In the genomic region with DNA sequence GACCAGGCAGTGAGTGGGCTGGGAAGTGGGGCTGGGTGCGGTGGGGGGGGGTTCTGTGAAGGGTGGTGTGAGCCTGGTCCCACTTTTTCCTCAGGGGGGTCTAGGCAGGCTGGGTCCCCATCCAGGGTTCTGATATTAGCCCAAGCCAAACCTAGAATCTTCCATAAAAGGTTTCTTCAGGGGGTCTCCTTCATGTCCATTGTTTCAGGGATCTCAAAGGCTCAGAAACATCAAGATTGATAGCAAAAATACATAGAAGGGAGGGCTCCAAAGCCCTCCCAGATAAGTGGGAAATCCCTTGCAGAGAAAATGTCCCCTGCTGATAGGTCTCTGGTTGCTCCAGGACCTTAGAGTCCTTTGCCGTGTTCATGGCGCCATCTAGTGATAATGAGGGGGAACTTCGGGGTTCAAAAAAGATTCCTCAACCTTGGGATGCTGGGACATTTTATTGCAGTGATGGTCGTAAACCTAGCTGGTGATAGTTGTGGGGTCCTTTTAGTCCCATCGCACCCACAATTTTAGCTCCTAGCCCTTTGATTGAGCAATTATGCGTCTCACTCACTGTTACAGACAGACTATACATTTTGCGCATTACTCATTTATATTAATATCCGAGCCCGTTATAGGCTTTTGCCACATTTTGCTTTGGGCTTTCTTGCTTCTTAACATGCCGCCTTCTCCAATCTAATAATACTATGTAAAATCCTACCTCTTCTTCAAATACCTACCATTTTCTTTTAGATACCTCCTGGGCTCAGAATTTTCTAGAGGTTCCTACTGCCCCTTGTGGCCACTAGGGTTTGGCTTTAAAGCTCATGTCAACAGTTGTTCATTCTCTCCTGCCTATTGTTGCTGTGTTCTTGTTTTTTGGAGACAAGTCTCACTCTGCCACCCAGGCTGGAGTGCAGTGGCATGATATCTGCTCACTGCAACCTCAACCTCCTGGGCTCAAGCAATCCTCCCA, we compare ENCODE assay signal across 1 cellular context.
TF ChIP-seq lines count a peak whose summit lies in the region.

No MANE protein-coding gene starts in this region.

TF ChIP-seq in HepG2, 621 proteins besides CTCF, POLR2A, EP300 and RAD21 (continued from another document and continues in another):
- TF ChIP-seq ARID4A (CRISPR knock-in tag; IDR thresholded peaks at IDR 0.05; ENCODE audit: borderline replicate concordance) (peak; percentile 60), FOSL2 (CRISPR knock-in tag; IDR thresholded peaks at IDR 0.05) (peak; percentile 51), MBNL3 (CRISPR knock-in tag; conservative IDR thresholded peaks at IDR 0.05) (no peak), BCL6 (CRISPR knock-in tag; IDR thresholded peaks at IDR 0.05) (peak; percentile 49; the same call in 1 of the 2 replicates), ZNF224 (CRISPR knock-in tag; IDR thresholded peaks at IDR 0.05) (0 out of 2 replicates have a peak, but pooled peaks have one; percentile 36), FOXO1 (CRISPR knock-in tag; IDR thresholded peaks at IDR 0.05) (peak; percentile 13; the same call in 1 of the 2 replicates), SMAD9 (CRISPR knock-in tag; IDR thresholded peaks at IDR 0.05) (0 out of 2 replicates have a peak, but pooled peaks have one; percentile 14), CAMTA2 (CRISPR knock-in tag; IDR thresholded peaks at IDR 0.05; ENCODE audit: borderline replicate concordance) (no peak), ZNF124 (CRISPR knock-in tag; IDR thresholded peaks at IDR 0.05) (peak; percentile 58; the same call in 1 of the 2 replicates), DRAP1 (CRISPR knock-in tag; IDR thresholded peaks at IDR 0.05) (peak; percentile 21; the same call in 1 of the 2 replicates), LCORL (IDR thresholded peaks at IDR 0.05) (no peak), LCORL (CRISPR knock-in tag; IDR thresholded peaks at IDR 0.05) (peak; percentile 65; the same call in 1 of the 2 replicates), ZFP62 (CRISPR knock-in tag; IDR thresholded peaks at IDR 0.05) (no peak), SOX5 (CRISPR knock-in tag; IDR thresholded peaks at IDR 0.05; ENCODE audit: borderline replicate concordance) (peak; percentile 48), CREB1 (IDR thresholded peaks at IDR 0.05) (no peak), CREB1 (CRISPR knock-in tag; IDR thresholded peaks at IDR 0.05) (peak; percentile 67), ZNF460 (CRISPR knock-in tag; IDR thresholded peaks at IDR 0.05; ENCODE audit: borderline replicate concordance) (no peak), RERE (CRISPR knock-in tag; IDR thresholded peaks at IDR 0.05; ENCODE audit: low read depth) (peak; percentile 37; the same call in 1 of the 2 replicates), ASH2L (IDR thresholded peaks at IDR 0.05; ENCODE audit: insufficient read length, low read depth, low read length) (peak; percentile 49), ZNF724P (CRISPR knock-in tag; IDR thresholded peaks at IDR 0.05; ENCODE audit: borderline replicate concordance) (no peak), ZGPAT (CRISPR knock-in tag; IDR thresholded peaks at IDR 0.05) (peak; percentile 59; the same call in 1 of the 2 replicates), ZKSCAN5 (CRISPR knock-in tag; IDR thresholded peaks at IDR 0.05) (no peak), NR2F2 (IDR thresholded peaks at IDR 0.05; ENCODE audit: borderline replicate concordance, low read depth) (peak; percentile 25; the same call in 1 of the 2 replicates), ZNF605 (CRISPR knock-in tag; IDR thresholded peaks at IDR 0.05) (no peak), SP140L (CRISPR knock-in tag; IDR thresholded peaks at IDR 0.05; ENCODE audit: borderline replicate concordance) (no peak), TEF (CRISPR knock-in tag; IDR thresholded peaks at IDR 0.05) (no peak), TOE1 (CRISPR knock-in tag; IDR thresholded peaks at IDR 0.05) (0 out of 2 replicates have a peak, but pooled peaks have one; percentile 42), ZMYM2 (CRISPR knock-in tag; IDR thresholded peaks at IDR 0.05) (no peak), CHCHD3 (CRISPR knock-in tag; IDR thresholded peaks at IDR 0.05) (no peak), ETV5 (CRISPR knock-in tag; IDR thresholded peaks at IDR 0.05; ENCODE audit: borderline replicate concordance) (peak; percentile 22; the same call in 1 of the 2 replicates)
- TF ChIP-seq, protein P1, sequence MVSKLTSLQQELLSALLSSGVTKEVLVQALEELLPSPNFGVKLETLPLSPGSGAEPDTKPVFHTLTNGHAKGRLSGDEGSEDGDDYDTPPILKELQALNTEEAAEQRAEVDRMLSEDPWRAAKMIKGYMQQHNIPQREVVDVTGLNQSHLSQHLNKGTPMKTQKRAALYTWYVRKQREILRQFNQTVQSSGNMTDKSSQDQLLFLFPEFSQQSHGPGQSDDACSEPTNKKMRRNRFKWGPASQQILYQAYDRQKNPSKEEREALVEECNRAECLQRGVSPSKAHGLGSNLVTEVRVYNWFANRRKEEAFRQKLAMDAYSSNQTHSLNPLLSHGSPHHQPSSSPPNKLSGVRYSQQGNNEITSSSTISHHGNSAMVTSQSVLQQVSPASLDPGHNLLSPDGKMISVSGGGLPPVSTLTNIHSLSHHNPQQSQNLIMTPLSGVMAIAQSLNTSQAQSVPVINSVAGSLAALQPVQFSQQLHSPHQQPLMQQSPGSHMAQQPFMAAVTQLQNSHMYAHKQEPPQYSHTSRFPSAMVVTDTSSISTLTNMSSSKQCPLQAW (CRISPR knock-in tag; IDR thresholded peaks at IDR 0.05) = peak; percentile 60; the same call in 1 of the 2 replicates
- TF ChIP-seq, protein P2, sequence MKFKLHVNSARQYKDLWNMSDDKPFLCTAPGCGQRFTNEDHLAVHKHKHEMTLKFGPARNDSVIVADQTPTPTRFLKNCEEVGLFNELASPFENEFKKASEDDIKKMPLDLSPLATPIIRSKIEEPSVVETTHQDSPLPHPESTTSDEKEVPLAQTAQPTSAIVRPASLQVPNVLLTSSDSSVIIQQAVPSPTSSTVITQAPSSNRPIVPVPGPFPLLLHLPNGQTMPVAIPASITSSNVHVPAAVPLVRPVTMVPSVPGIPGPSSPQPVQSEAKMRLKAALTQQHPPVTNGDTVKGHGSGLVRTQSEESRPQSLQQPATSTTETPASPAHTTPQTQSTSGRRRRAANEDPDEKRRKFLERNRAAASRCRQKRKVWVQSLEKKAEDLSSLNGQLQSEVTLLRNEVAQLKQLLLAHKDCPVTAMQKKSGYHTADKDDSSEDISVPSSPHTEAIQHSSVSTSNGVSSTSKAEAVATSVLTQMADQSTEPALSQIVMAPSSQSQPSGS (CRISPR knock-in tag; IDR thresholded peaks at IDR 0.05) = 0 out of 2 replicates have a peak, but pooled peaks have one; percentile 48
- TF ChIP-seq, protein P3, sequence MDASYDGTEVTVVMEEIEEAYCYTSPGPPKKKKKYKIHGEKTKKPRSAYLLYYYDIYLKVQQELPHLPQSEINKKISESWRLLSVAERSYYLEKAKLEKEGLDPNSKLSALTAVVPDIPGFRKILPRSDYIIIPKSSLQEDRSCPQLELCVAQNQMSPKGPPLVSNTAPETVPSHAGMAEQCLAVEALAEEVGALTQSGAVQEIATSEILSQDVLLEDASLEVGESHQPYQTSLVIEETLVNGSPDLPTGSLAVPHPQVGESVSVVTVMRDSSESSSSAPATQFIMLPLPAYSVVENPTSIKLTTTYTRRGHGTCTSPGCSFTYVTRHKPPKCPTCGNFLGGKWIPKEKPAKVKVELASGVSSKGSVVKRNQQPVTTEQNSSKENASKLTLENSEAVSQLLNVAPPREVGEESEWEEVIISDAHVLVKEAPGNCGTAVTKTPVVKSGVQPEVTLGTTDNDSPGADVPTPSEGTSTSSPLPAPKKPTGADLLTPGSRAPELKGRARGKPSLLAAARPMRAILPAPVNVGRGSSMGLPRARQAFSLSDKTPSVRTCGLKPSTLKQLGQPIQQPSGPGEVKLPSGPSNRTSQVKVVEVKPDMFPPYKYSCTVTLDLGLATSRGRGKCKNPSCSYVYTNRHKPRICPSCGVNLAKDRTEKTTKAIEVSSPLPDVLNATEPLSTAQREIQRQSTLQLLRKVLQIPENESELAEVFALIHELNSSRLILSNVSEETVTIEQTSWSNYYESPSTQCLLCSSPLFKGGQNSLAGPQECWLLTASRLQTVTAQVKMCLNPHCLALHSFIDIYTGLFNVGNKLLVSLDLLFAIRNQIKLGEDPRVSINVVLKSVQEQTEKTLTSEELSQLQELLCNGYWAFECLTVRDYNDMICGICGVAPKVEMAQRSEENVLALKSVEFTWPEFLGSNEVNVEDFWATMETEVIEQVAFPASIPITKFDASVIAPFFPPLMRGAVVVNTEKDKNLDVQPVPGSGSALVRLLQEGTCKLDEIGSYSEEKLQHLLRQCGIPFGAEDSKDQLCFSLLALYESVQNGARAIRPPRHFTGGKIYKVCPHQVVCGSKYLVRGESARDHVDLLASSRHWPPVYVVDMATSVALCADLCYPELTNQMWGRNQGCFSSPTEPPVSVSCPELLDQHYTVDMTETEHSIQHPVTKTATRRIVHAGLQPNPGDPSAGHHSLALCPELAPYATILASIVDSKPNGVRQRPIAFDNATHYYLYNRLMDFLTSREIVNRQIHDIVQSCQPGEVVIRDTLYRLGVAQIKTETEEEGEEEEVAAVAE (CRISPR knock-in tag; IDR thresholded peaks at IDR 0.05; ENCODE audit: borderline replicate concordance) = peak; percentile 61; the same call in 1 of the 2 replicates
